In the genomic region with DNA sequence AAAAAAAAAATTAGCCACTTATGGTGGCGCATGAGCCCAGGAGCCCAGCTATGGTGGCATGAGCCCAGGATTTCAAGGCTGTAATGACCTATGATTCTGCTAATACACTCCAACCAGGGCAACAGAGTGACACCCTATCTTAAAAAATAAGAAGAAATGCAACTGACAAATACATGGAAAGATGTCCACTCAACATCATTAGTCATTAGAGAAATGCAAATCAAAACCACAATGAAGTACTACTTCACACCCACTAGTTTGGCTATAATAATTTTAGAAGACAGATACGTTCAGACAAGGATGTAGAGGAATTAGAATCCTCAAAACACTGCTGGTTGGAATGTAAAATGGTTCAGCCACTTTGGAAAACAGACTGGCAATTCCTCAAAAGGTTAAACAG, we compare ENCODE assay signal across 31 cellular contexts.
"Had no signal": no experiment of that assay in that cellular context is flagged by ENCODE, and none has a peak within 500 bp of the region (broad histone marks: within the 10 kb centered on the region; RNA-seq: fewer than 3 reads in every experiment).

No MANE protein-coding gene starts in this region.

- H3K36me3 ChIP-seq: SJSA1 had no signal

- H3K4me3 Mint-ChIP-seq: activated naive CD4-positive, alpha-beta T cell treated with anti-CD3 and anti-CD28 coated beads for 36 hours; activated naive CD8-positive, alpha-beta T cell treated with anti-CD3 and anti-CD28 coated beads, Interleukin-2, amount 10 ng/mL, durations not matched to agents 7 days and 5 days; T-helper 1 cell treated with Interleukin-12 subunit alpha and Interleukin-12 subunit beta and Interleukin-4 antibody, amounts not matched to agents 30 μg/mL and 1 μg/mL, for 36 hours had no signal

- H3K4me3 ChIP-seq: adrenal gland, body of pancreas, SJSA1 had no signal

- ATAC-seq: body of pancreas, Panc1, SK-N-SH treated with all-trans-retinoic acid at 6 μM for 48 hours had no signal

- FAIRE-seq: bronchial epithelial cell had no signal

- H3K9me3 Mint-ChIP-seq: activated naive CD4-positive, alpha-beta T cell treated with anti-CD3 and anti-CD28 coated beads for 36 hours; activated naive CD8-positive, alpha-beta T cell treated with anti-CD3 and anti-CD28 coated beads, Interleukin-2, amount 10 ng/mL, durations not matched to agents 7 days and 5 days; T-helper 1 cell treated with Interleukin-12 subunit alpha and Interleukin-12 subunit beta and Interleukin-4 antibody, amounts not matched to agents 30 μg/mL and 1 μg/mL, for 36 hours had no signal

- H3K27me3 ChIP-seq: adrenal gland, body of pancreas, SJSA1 had no signal

- H3K9me3 ChIP-seq: adrenal gland, body of pancreas, SJSA1 had no signal

- DNase-seq: activated CD4-positive, alpha-beta T cell treated with anti-CD3 and anti-CD28 coated beads for 48 hours; activated CD4-positive, alpha-beta T cell treated with anti-CD3 and anti-CD28 coated beads, Interleukin-2, amount 50 U/mL, for 48 hours; activated CD4-positive, CD25-positive, alpha-beta regulatory T cell treated with anti-CD3 and anti-CD28 coated beads, Interleukin-2, amount 50 U/mL, for 72 hours; activated gamma-delta T cell; activated naive CD4-positive, alpha-beta T cell treated with anti-CD3 and anti-CD28 coated beads for 36 hours; activated naive CD8-positive, alpha-beta T cell treated with anti-CD3 and anti-CD28 coated beads, Interleukin-2, amount 10 ng/mL, durations not matched to agents 7 days and 5 days; anterior cingulate cortex; body of pancreas; central memory CD4-positive, alpha-beta T cell; IMR-90; KG1; NCI-H1092; NCI-H1417 treated with DMSO at 0.1 percent for 48 hours; NCI-H1694; NCI-H2029; NCI-H2107; NCI-H2171 treated with DMSO at 0.1 percent for 48 hours; NCI-H345; NCI-H510A; NCI-H526 treated with DMSO at 0.1 percent for 48 hours; NCI-H82; NK-92 treated with Interleukin-12 subunit alpha and Interleukin-12 subunit beta, amount 100 ng/mL, for 24 hours; OCI-M1; SHP77 had no signal

- H3K27ac ChIP-seq: adrenal gland, body of pancreas, RWPE1, SJSA1 had no signal

- H3K27me3 Mint-ChIP-seq: activated naive CD8-positive, alpha-beta T cell treated with anti-CD3 and anti-CD28 coated beads, Interleukin-2, amount 10 ng/mL, durations not matched to agents 7 days and 5 days had no signal

- H3K27ac Mint-ChIP-seq: activated naive CD4-positive, alpha-beta T cell treated with anti-CD3 and anti-CD28 coated beads for 36 hours; activated naive CD8-positive, alpha-beta T cell treated with anti-CD3 and anti-CD28 coated beads, Interleukin-2, amount 10 ng/mL, durations not matched to agents 7 days and 5 days; T-helper 1 cell treated with Interleukin-12 subunit alpha and Interleukin-12 subunit beta and Interleukin-4 antibody, amounts not matched to agents 30 μg/mL and 1 μg/mL, for 36 hours had no signal

- H3K4me1 ChIP-seq: SJSA1 had no signal
